ENCODE assay signal across 11 cellular contexts in the genomic region with DNA sequence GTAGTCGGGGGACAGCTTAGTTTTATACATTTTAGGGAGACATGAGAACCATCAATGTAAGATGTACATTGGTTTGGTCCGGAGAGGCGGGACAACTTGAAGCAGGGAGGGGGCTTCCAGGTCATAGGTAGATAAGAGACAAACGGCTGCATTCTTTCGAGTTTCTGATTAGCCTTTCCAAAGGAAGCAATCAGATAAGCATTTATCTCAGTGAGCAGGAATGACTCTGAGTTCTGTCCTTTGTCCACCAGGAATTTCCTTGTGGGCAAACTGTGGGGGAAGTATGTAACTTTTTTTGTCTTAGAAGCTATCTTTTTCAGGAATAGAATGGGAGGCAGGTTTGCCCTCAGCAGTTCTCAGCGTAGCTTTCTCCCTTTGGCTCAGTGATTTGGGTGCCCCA. TPM values are rescaled to one million over a fixed set of nuclear protein-coding genes. Genes with fewer than 3 reads are reported as not detected.
A peak's percentile ranks its signal among the peaks of the same experiment; 100 is the strongest.
DNase-seq lines count a peak whose midpoint lies in the region; ATAC-seq, FAIRE-seq and TF ChIP-seq lines count a peak whose summit lies in the region.
"Had no signal": no experiment of that assay in that cellular context is flagged by ENCODE, and none has a peak within 500 bp of the region (broad histone marks: within the 10 kb centered on the region; RNA-seq: fewer than 3 reads in every experiment).

No MANE protein-coding gene starts in this region.

- WGBS in GM12878 (ENCODE audit: insufficient coverage, insufficient replicate concordance, low lambda C conversion rate, missing lambda C conversion rate): 93% methylated on average over 6 of the region's 6 CpGs

- intact Hi-C loops in GM12878 (cut with micrococcal nuclease; ENCODE audit: unreplicated experiment) (no loop called here), left lung (cut with DNase I) (no loop called here)

- peaks cover 47% of the 10 kb centered on the region for H3K79me2 ChIP-seq in GM12878 (ENCODE audit: control insufficient read depth, insufficient read depth, low read length)

- H4K20me1 ChIP-seq in GM12878 (ENCODE audit: control insufficient read depth, insufficient read depth): peaks cover 3% of the 10 kb centered on the region; the same call in 1 of the 2 replicates

- DNase-seq in AG09309 (ENCODE audit: low read depth) (no peak), HFF-Myc (ENCODE audit: extremely low read depth, low read depth) (no peak), GM12878 (ENCODE audit: low read depth, low spot score) (no peak), hypothalamus (lab: John Stamatoyannopoulos, UW) (no peak), left lung (no peak), dermis blood vessel endothelial cell (no peak)
- DNase-seq: activated CD4-positive, alpha-beta T cell treated with anti-CD3 and anti-CD28 coated beads for 4 hours; NCI-H1417 treated with DMSO at 0.1 percent for 48 hours had no signal

- POLR2A ChIA-PET in GM12878 (lab: Charles Lee): interaction anchor here (0.6 to 0.8 kb wide), 2 partner anchors 205 to 802 kb away, joined by 3 to 4 read pairs; no protein-coding TSS in a partner anchor

- H3K4me3 ChIP-seq in AG09309 (ENCODE audit: control insufficient read depth, low read depth, low read length) (peak overlapping the region; percentile 92), HFF-Myc (replicated peaks; ENCODE audit: low read depth, low read length) (peak overlapping the region; percentile 83), GM12878 (peak overlapping the region; percentile 96), muscle layer of duodenum (ENCODE audit: low read depth in 1 of 2, low read length in 2 of 2) (peak overlapping the region; percentile 85 to 86), left lung (peak overlapping the region in 1 of 2 donors; percentile 91)

- no peak for TF ChIP-seq RAD21 in GM12878 (IDR thresholded peaks at IDR 0.05; ENCODE audit: insufficient read depth, low read depth, low read length)

- peaks cover 15% of the 10 kb centered on the region for H3K4me1 ChIP-seq in GM12878 (ENCODE audit: control insufficient read depth, insufficient read depth, low read length)
- peaks cover 8 to 33% of the 10 kb centered on the region in 2 donors for H3K4me1 ChIP-seq in muscle layer of duodenum (ENCODE audit: control insufficient read depth in 1 of 2, insufficient read depth in 2 of 2, low read length in 2 of 2)
- H3K4me1 ChIP-seq in left lung: peaks cover 20 to 51% of the 10 kb centered on the region in 2 donors

- TF ChIP-seq CTCF in AG09309 (IDR thresholded peaks at IDR 0.05; ENCODE audit: control insufficient read depth, insufficient read depth, low read depth, low read length, missing control alignments) (no peak), HFF-Myc (IDR thresholded peaks at IDR 0.05; ENCODE audit: low read depth, low read length, missing control alignments) (no peak), GM12878 (IDR thresholded peaks at IDR 0.05 in 2 of 3, conservative IDR thresholded peaks at IDR 0.05 in 1 of 3; ENCODE audit: control insufficient read depth in 2 of 3, extremely low read depth in 1 of 3, insufficient read depth in 1 of 3, low read depth in 3 of 3, low read length in 3 of 3) (no peak), left lung (IDR thresholded peaks at IDR 0.05) (no peak)

- CTCF ChIA-PET in GM12878 (lab: Yijun Ruan, JAX): interaction anchor here (0.9 to 2.2 kb wide), 11 partner anchors 9 to 242 kb away, joined by 3 to 12 read pairs (median 6); no protein-coding TSS in a partner anchor

- H3K4me2 ChIP-seq in GM12878 (ENCODE audit: control insufficient read depth, insufficient read depth): peak overlapping the region; percentile 97

- in situ Hi-C loops in GM12878 (cut with MboI): no loop called here

- H3K27me3 ChIP-seq in GM12878 (replicated peaks in 1 of 2; ENCODE audit: control insufficient read depth in 2 of 2, insufficient read depth in 2 of 2, low read length in 1 of 2) (no peaks in the 10 kb centered on the region), muscle layer of duodenum (ENCODE audit: low read depth, low read length) (no peaks in the 10 kb centered on the region), left lung (no peaks in the 10 kb centered on the region)

- H3K36me3 ChIP-seq in GM12878 (ENCODE audit: control insufficient read depth in 2 of 2, insufficient read depth in 2 of 2, low read length in 1 of 2) (peaks cover 6 to 14% of the 10 kb centered on the region in 2 experiments; a peak in 3 of 4 replicates), muscle layer of duodenum (ENCODE audit: control insufficient read depth in 1 of 2, insufficient read depth in 2 of 2, low read length in 2 of 2) (peaks cover 16 to 25% of the 10 kb centered on the region in 2 donors), left lung (peaks cover 0 to 45% of the 10 kb centered on the region in 2 donors)

- no peak for FAIRE-seq in GM12878 (lab: Jason Lieb, UNC)
- FAIRE-seq: frontal cortex had no signal

- peak overlapping the region; percentile 96; the same call in 1 of the 2 replicates for H3K9ac ChIP-seq in GM12878 (ENCODE audit: control insufficient read depth, insufficient read depth, low read length)

- TF ChIP-seq POLR2A in GM12878 (IDR thresholded peaks at IDR 0.05; ENCODE audit: low read depth, low read length): no peak

- H2AFZ ChIP-seq in GM12878 (ENCODE audit: control insufficient read depth, low read depth, low read length): no peak overlapping the region

- no peak for ATAC-seq in GM12878
- no peak for ATAC-seq in left lung
- ATAC-seq in HG03159 (IDR thresholded peaks at IDR 0.05; ENCODE audit: unreplicated experiment): no peak

- RAD21 ChIA-PET in GM12878 (lab: Charles Lee; ENCODE audit: unreplicated experiment): interaction anchor here (1.1 to 1.8 kb wide), 4 partner anchors 16 to 242 kb away, joined by 3 to 6 read pairs (median 5); no protein-coding TSS in a partner anchor

- SMC1A ChIA-PET in GM12878 (lab: Charles Lee; ENCODE audit: uncharacterized antibody, unreplicated experiment): interaction anchor here (1.2 kb wide), 1 partner anchor 8 kb away, joined by 3 read pairs; no protein-coding TSS in a partner anchor

- BruUV-seq in GM12878 (replicated peaks; lab: Mats Ljungman, UMichigan): no TSS peak

- H3K9me3 ChIP-seq in GM12878 (replicated peaks; ENCODE audit: control insufficient read depth, insufficient read depth, low read length) (no peaks in the 10 kb centered on the region), muscle layer of duodenum (ENCODE audit: control insufficient read depth in 1 of 2, low read length in 2 of 2) (no peaks in the 10 kb centered on the region), left lung (no peaks in the 10 kb centered on the region)

- TF ChIP-seq EP300 in GM12878 (IDR thresholded peaks at IDR 0.05; ENCODE audit: borderline replicate concordance in 1 of 2, control insufficient read depth in 1 of 2, low read depth in 2 of 2, low read length in 2 of 2): no peak

- no peak overlapping the region for H3K27ac ChIP-seq in GM12878 (ENCODE audit: control insufficient read depth, insufficient read depth)
- H3K27ac ChIP-seq in muscle layer of duodenum (ENCODE audit: low read length): no peak overlapping the region
- H3K27ac ChIP-seq in left lung: no peak overlapping the region

RNA-seq across cellular contexts. Expression of a gene that starts 1.4 kb away (rescaled TPM):
- 18.1 and 21.9 TPM in 2 replicates for total RNA-seq in GM12878 (2013; cell fraction: nucleolus; rRNA removed)
- total RNA-seq in GM12878 (2014; rRNA removed) (19.7 and 21.6 TPM in 2 replicates), GM12878 (2014; rRNA removed; fragmentation: Illumina TruSeq; extraction: Trizol) (18.5 and 21.3 TPM in 2 replicates), GM12878 (2021) (36.1 and 37.8 TPM in 2 replicates), left lung (10 to 100 TPM; 36.3 to 36.9 TPM), dermis blood vessel endothelial cell (18.4 and 28.1 TPM in 2 replicates)
- 17.4 TPM for polyA plus RNA-seq in GM12878 (2011; ENCODE audit: low read depth)
- polyA plus RNA-seq in GM12878 (2011; rRNA removed) (23.2 and 27.5 TPM in 2 replicates), GM12878 (2014; fragmentation: Illumina TruSeq; extraction: Trizol) (23.3 and 24.7 TPM in 2 replicates), GM12878 (2014; fragmentation: Nextera tagmentation; extraction: Ambion mirVana) (10 to 100 TPM; 11.4 to 14.8 TPM), GM12878 (2014; rRNA removed) (32.9 and 33.1 TPM in 2 replicates), GM12878 (2016; fragmentation: Nextera tagmentation; extraction: Ambion mirVana) (10 to 100 TPM in 1 of 2 experiments, 1 to 10 TPM in 1; 4.6 to 14.5 TPM)
- polyA plus RNA-seq in GM12878 (2011; cell fraction: cytosol; rRNA removed): 20.2 and 23.4 TPM in 2 replicates
- 24.5 and 27.8 TPM in 2 replicates for polyA plus RNA-seq in GM12878 (2011; cell fraction: nucleus; rRNA removed)
- 21.8 and 26.7 TPM in 2 replicates for polyA plus RNA-seq in GM12878 (2012)
- polyA minus RNA-seq in GM12878 (2011; rRNA and poly(A)+ RNA removed): 19.0 and 21.1 TPM in 2 replicates
- 14.3 and 17.2 TPM in 2 replicates for polyA minus RNA-seq in GM12878 (2011; cell fraction: cytosol; rRNA and poly(A)+ RNA removed)
- 5.7 and 10.3 TPM in 2 replicates for polyA minus RNA-seq in GM12878 (2011; cell fraction: nucleus; rRNA and poly(A)+ RNA removed)

RNA-seq across cellular contexts. Expression of a gene that starts 21.2 kb away (rescaled TPM):
- total RNA-seq in GM12878 (2013; cell fraction: nucleolus; rRNA removed): 27.4 and 27.6 TPM in 2 replicates
- 0.11 TPM in 1 of 2 replicates, not detected in the other for total RNA-seq in GM12878 (2014; rRNA removed)
- not detected in 2 replicates for total RNA-seq in GM12878 (2014; rRNA removed; fragmentation: Illumina TruSeq; extraction: Trizol)
- total RNA-seq in GM12878 (2021): not detected in 2 replicates
- 0.29 TPM for polyA plus RNA-seq in GM12878 (2011; ENCODE audit: low read depth)
- polyA plus RNA-seq in GM12878 (2011; rRNA removed): 0.26 and 0.31 TPM in 2 replicates
- polyA plus RNA-seq in GM12878 (2011; cell fraction: cytosol; rRNA removed): 0.99 and 1.1 TPM in 2 replicates
- polyA plus RNA-seq in GM12878 (2011; cell fraction: nucleus; rRNA removed): 4.9 and 10.3 TPM in 2 replicates
- polyA plus RNA-seq in GM12878 (2012): 1.2 and 4.0 TPM in 2 replicates
- not detected in 2 replicates for polyA plus RNA-seq in GM12878 (2014; fragmentation: Illumina TruSeq; extraction: Trizol)
- polyA plus RNA-seq in GM12878 (2014; fragmentation: Nextera tagmentation; extraction: Ambion mirVana): not detected
- 0.08 TPM in 1 of 2 replicates, not detected in the other for polyA plus RNA-seq in GM12878 (2014; rRNA removed)
- not detected for polyA plus RNA-seq in GM12878 (2016; fragmentation: Nextera tagmentation; extraction: Ambion mirVana)
- 0.66 and 1.3 TPM in 2 replicates for polyA minus RNA-seq in GM12878 (2011; rRNA and poly(A)+ RNA removed)
- polyA minus RNA-seq in GM12878 (2011; cell fraction: cytosol; rRNA and poly(A)+ RNA removed): not detected in 2 replicates
- 1.7 and 2.4 TPM in 2 replicates for polyA minus RNA-seq in GM12878 (2011; cell fraction: nucleus; rRNA and poly(A)+ RNA removed)
- under 1 TPM; 0.29 to 0.64 TPM for total RNA-seq in left lung
- not detected in 2 replicates for total RNA-seq in dermis blood vessel endothelial cell
- total RNA-seq: frontal cortex had no signal

RNA-seq across cellular contexts. Expression of a gene that starts 39.7 kb away (rescaled TPM):
- total RNA-seq in GM12878 (2013; cell fraction: nucleolus; rRNA removed): not detected in 2 replicates
- total RNA-seq in GM12878 (2014; rRNA removed) (not detected in 2 replicates), GM12878 (2014; rRNA removed; fragmentation: Illumina TruSeq; extraction: Trizol) (not detected in 2 replicates), GM12878 (2021) (not detected in 2 replicates), left lung (1 to 10 TPM in 1 of 2 donors, not detected in 1; 1.1 TPM), dermis blood vessel endothelial cell (not detected in 2 replicates)
- polyA plus RNA-seq in GM12878 (2011; ENCODE audit: low read depth): not detected
- polyA plus RNA-seq in GM12878 (2011; rRNA removed) (not detected in 2 replicates), GM12878 (2014; fragmentation: Illumina TruSeq; extraction: Trizol) (not detected in 2 replicates), GM12878 (2014; fragmentation: Nextera tagmentation; extraction: Ambion mirVana) (not detected), GM12878 (2014; rRNA removed) (not detected in 2 replicates), GM12878 (2016; fragmentation: Nextera tagmentation; extraction: Ambion mirVana) (under 1 TPM in 1 of 2 experiments, not detected in 1; 0.11 TPM)
- not detected in 2 replicates for polyA plus RNA-seq in GM12878 (2011; cell fraction: cytosol; rRNA removed)
- polyA plus RNA-seq in GM12878 (2011; cell fraction: nucleus; rRNA removed): not detected in 2 replicates
- not detected in 2 replicates for polyA plus RNA-seq in GM12878 (2012)
- not detected in 2 replicates for polyA minus RNA-seq in GM12878 (2011; rRNA and poly(A)+ RNA removed)
- not detected in 2 replicates for polyA minus RNA-seq in GM12878 (2011; cell fraction: cytosol; rRNA and poly(A)+ RNA removed)
- not detected in 2 replicates for polyA minus RNA-seq in GM12878 (2011; cell fraction: nucleus; rRNA and poly(A)+ RNA removed)

RNA-seq across cellular contexts. Expression of a gene that starts 58.1 kb away (rescaled TPM):
- total RNA-seq in GM12878 (2013; cell fraction: nucleolus; rRNA removed): 164 and 192 TPM in 2 replicates
- total RNA-seq in GM12878 (2014; rRNA removed): 32.1 and 40.5 TPM in 2 replicates
- total RNA-seq in GM12878 (2014; rRNA removed; fragmentation: Illumina TruSeq; extraction: Trizol): 15.6 and 16.9 TPM in 2 replicates
- 67.4 and 79.9 TPM in 2 replicates for total RNA-seq in GM12878 (2021)
- polyA plus RNA-seq in GM12878 (2011; ENCODE audit: low read depth): 31.0 TPM
- 19.2 and 26.1 TPM in 2 replicates for polyA plus RNA-seq in GM12878 (2011; rRNA removed)
- 37.0 and 50.6 TPM in 2 replicates for polyA plus RNA-seq in GM12878 (2011; cell fraction: cytosol; rRNA removed)
- polyA plus RNA-seq in GM12878 (2011; cell fraction: nucleus; rRNA removed): 540 and 583 TPM in 2 replicates
- polyA plus RNA-seq in GM12878 (2012): 72.1 and 81.0 TPM in 2 replicates
- polyA plus RNA-seq in GM12878 (2014; fragmentation: Illumina TruSeq; extraction: Trizol): 6.8 and 15.9 TPM in 2 replicates
- polyA plus RNA-seq in GM12878 (2014; fragmentation: Nextera tagmentation; extraction: Ambion mirVana): 1 to 10 TPM in 1 of 2 experiments, under 1 TPM in 1; 0.45 to 1.5 TPM
- 56.4 and 58.9 TPM in 2 replicates for polyA plus RNA-seq in GM12878 (2014; rRNA removed)
- polyA plus RNA-seq in GM12878 (2016; fragmentation: Nextera tagmentation; extraction: Ambion mirVana): 10 to 100 TPM; 35.6 to 36.6 TPM
- polyA minus RNA-seq in GM12878 (2011; rRNA and poly(A)+ RNA removed): 26.0 and 32.3 TPM in 2 replicates
- polyA minus RNA-seq in GM12878 (2011; cell fraction: cytosol; rRNA and poly(A)+ RNA removed): 13.7 and 14.7 TPM in 2 replicates
- 64.4 and 75.1 TPM in 2 replicates for polyA minus RNA-seq in GM12878 (2011; cell fraction: nucleus; rRNA and poly(A)+ RNA removed)
- 10 to 100 TPM; 78.1 to 87.5 TPM for total RNA-seq in left lung
- total RNA-seq in dermis blood vessel endothelial cell: 60.0 and 70.8 TPM in 2 replicates
